ENCODE assay signal across 33 cellular contexts in genomic region chr9:131365546-131365945, GRCh38.
"Had no signal": no experiment of that assay in that cellular context is flagged by ENCODE, and none has a peak within 500 bp of the region (broad histone marks: within the 10 kb centered on the region; RNA-seq: fewer than 3 reads in every experiment).

No MANE protein-coding gene starts in this region.

- H3K4me1 Mint-ChIP-seq: central memory CD8-positive, alpha-beta T cell had no signal

- ATAC-seq: activated CD4-positive, CD25-positive, alpha-beta regulatory T cell treated with anti-CD3 and anti-CD28 coated beads, Interleukin-2, amount 50 U/mL, for 24 hours; activated CD8-positive, alpha-beta memory T cell treated with anti-CD3 and anti-CD28 coated beads, Interleukin-2, amount 10 ng/mL, durations not matched to agents 7 days and 5 days; activated CD8-positive, alpha-beta T cell treated with anti-CD3 and anti-CD28 coated beads, Interleukin-2, amount 10 ng/mL, durations not matched to agents 7 days and 5 days; effector memory CD8-positive, alpha-beta T cell; foreskin keratinocyte; gastrocnemius medialis; heart left ventricle; T-helper 17 cell had no signal

- DNase-seq: activated B cell treated with CpG ODN at 0.5 μM for 24 hours; activated CD4-positive, alpha-beta memory T cell treated with anti-CD3 and anti-CD28 coated beads for 36 hours; activated CD4-positive, alpha-beta T cell treated with anti-CD3 and anti-CD28 coated beads for 48 hours; activated CD8-positive, alpha-beta memory T cell treated with anti-CD3 and anti-CD28 coated beads, Interleukin-2, amount 10 ng/mL, durations not matched to agents 7 days and 5 days; activated CD8-positive, alpha-beta memory T cell treated with anti-CD3 and anti-CD28 coated beads, Interleukin-2, amount 50 U/mL, for 4 hours; activated CD8-positive, alpha-beta T cell treated with anti-CD3 and anti-CD28 coated beads, Interleukin-2, amount 10 ng/mL, durations not matched to agents 7 days and 5 days; activated effector memory CD4-positive, alpha-beta T cell treated with anti-CD3 and anti-CD28 coated beads, Interleukin-2, amount 50 U/mL, for 16 hours; activated naive CD4-positive, alpha-beta T cell treated with anti-CD3 and anti-CD28 coated beads, Interleukin-2, amount 10 ng/mL, durations not matched to agents 7 days and 5 days; activated naive CD8-positive, alpha-beta T cell treated with anti-CD3 and anti-CD28 coated beads, Interleukin-2, amount 10 ng/mL, durations not matched to agents 7 days and 5 days; activated T-cell treated with anti-CD3 and anti-CD28 coated beads, Interleukin-2, amount 50 U/mL, for 1 hour; activated T-cell treated with anti-CD3 and anti-CD28 coated beads, Interleukin-2, amount 50 U/mL, for 48 hours; amniotic stem cell; anterior cingulate cortex; brain microvascular endothelial cell; dermis blood vessel endothelial cell; effector CD4-positive, alpha-beta T cell; effector memory CD8-positive, alpha-beta T cell; erythroblast; foreskin keratinocyte; gastrocnemius medialis; glutamatergic neuron; T-helper 1 cell; T-helper 17 cell; T1000; WERI-Rb-1 had no signal

- H3K4me3 Mint-ChIP-seq: activated B cell treated with CpG ODN at 0.5 μM for 24 hours; activated CD4-positive, alpha-beta memory T cell treated with anti-CD3 and anti-CD28 coated beads for 36 hours; activated CD8-positive, alpha-beta memory T cell treated with anti-CD3 and anti-CD28 coated beads, Interleukin-2, amount 10 ng/mL, durations not matched to agents 7 days and 5 days; activated CD8-positive, alpha-beta T cell treated with anti-CD3 and anti-CD28 coated beads, Interleukin-2, amount 10 ng/mL, durations not matched to agents 7 days and 5 days; activated naive CD4-positive, alpha-beta T cell treated with anti-CD3 and anti-CD28 coated beads, Interleukin-2, amount 10 ng/mL, durations not matched to agents 7 days and 5 days; activated naive CD8-positive, alpha-beta T cell treated with anti-CD3 and anti-CD28 coated beads, Interleukin-2, amount 10 ng/mL, durations not matched to agents 7 days and 5 days; activated T-helper 1 cell treated with anti-CD3 and anti-CD28 coated beads, Interleukin-12 subunit alpha, Interleukin-12 subunit beta, Interleukin-2, Interleukin-4 antibody, amounts not matched to agents 30 ng/mL and 10 ng/mL and 1 ng/mL, durations not matched to agents 14 hours and 24 hours and 36 hours; central memory CD8-positive, alpha-beta T cell; effector memory CD8-positive, alpha-beta T cell; T-helper 17 cell; T-helper 2 cell treated with Interferon-gamma antibody and Interleukin-4, amounts not matched to agents 5 μg/mL and 100 μg/mL, for 36 hours had no signal

- H3K4me3 ChIP-seq: coronary artery, esophagus muscularis mucosa, gastrocnemius medialis, heart left ventricle had no signal

- H3K27ac ChIP-seq: brain microvascular endothelial cell, coronary artery, esophagus muscularis mucosa, foreskin keratinocyte, gastrocnemius medialis, heart left ventricle, WERI-Rb-1 had no signal

- H3K9me3 Mint-ChIP-seq: activated B cell treated with CpG ODN at 0.5 μM for 24 hours; activated CD4-positive, alpha-beta memory T cell treated with anti-CD3 and anti-CD28 coated beads for 36 hours; activated naive CD4-positive, alpha-beta T cell treated with anti-CD3 and anti-CD28 coated beads, Interleukin-2, amount 10 ng/mL, durations not matched to agents 7 days and 5 days; activated naive CD8-positive, alpha-beta T cell treated with anti-CD3 and anti-CD28 coated beads, Interleukin-2, amount 10 ng/mL, durations not matched to agents 7 days and 5 days; activated T-helper 1 cell treated with anti-CD3 and anti-CD28 coated beads, Interleukin-12 subunit alpha, Interleukin-12 subunit beta, Interleukin-2, Interleukin-4 antibody, amounts not matched to agents 30 ng/mL and 10 ng/mL and 1 ng/mL, durations not matched to agents 14 hours and 24 hours and 36 hours; activated T-helper 2 cell treated with anti-CD3 and anti-CD28 coated beads, Interferon-gamma antibody, Interleukin-2, Interleukin-4, amounts not matched to agents 10 μg/mL and 5 μg/mL and 100 μg/mL, durations not matched to agents 14 hours and 24 hours and 36 hours; central memory CD8-positive, alpha-beta T cell; effector memory CD8-positive, alpha-beta T cell; T-helper 2 cell treated with Interferon-gamma antibody and Interleukin-4, amounts not matched to agents 5 μg/mL and 100 μg/mL, for 36 hours had no signal

- H3K36me3 ChIP-seq: brain microvascular endothelial cell, esophagus muscularis mucosa, gastrocnemius medialis, heart left ventricle, WERI-Rb-1 had no signal

- H3K27me3 Mint-ChIP-seq: activated B cell treated with CpG ODN at 0.5 μM for 24 hours; activated CD4-positive, alpha-beta memory T cell treated with anti-CD3 and anti-CD28 coated beads for 36 hours; activated CD8-positive, alpha-beta memory T cell treated with anti-CD3 and anti-CD28 coated beads, Interleukin-2, amount 10 ng/mL, durations not matched to agents 7 days and 5 days; activated naive CD8-positive, alpha-beta T cell treated with anti-CD3 and anti-CD28 coated beads, Interleukin-2, amount 10 ng/mL, durations not matched to agents 7 days and 5 days; central memory CD8-positive, alpha-beta T cell; effector memory CD8-positive, alpha-beta T cell; T-helper 17 cell had no signal

- H3K36me3 Mint-ChIP-seq: activated CD4-positive, alpha-beta memory T cell treated with anti-CD3 and anti-CD28 coated beads for 36 hours; activated CD8-positive, alpha-beta memory T cell treated with anti-CD3 and anti-CD28 coated beads, Interleukin-2, amount 10 ng/mL, durations not matched to agents 7 days and 5 days; activated naive CD4-positive, alpha-beta T cell treated with anti-CD3 and anti-CD28 coated beads, Interleukin-2, amount 10 ng/mL, durations not matched to agents 7 days and 5 days; activated naive CD8-positive, alpha-beta T cell treated with anti-CD3 and anti-CD28 coated beads, Interleukin-2, amount 10 ng/mL, durations not matched to agents 7 days and 5 days had no signal

- H3K9me3 ChIP-seq: esophagus muscularis mucosa, gastrocnemius medialis, heart left ventricle had no signal

- H3K27me3 ChIP-seq: brain microvascular endothelial cell, esophagus muscularis mucosa, foreskin keratinocyte, gastrocnemius medialis, heart left ventricle had no signal

- H3K27ac Mint-ChIP-seq: activated B cell treated with CpG ODN at 0.5 μM for 24 hours; activated CD4-positive, alpha-beta memory T cell treated with anti-CD3 and anti-CD28 coated beads for 36 hours; activated CD8-positive, alpha-beta memory T cell treated with anti-CD3 and anti-CD28 coated beads, Interleukin-2, amount 10 ng/mL, durations not matched to agents 7 days and 5 days; activated CD8-positive, alpha-beta T cell treated with anti-CD3 and anti-CD28 coated beads, Interleukin-2, amount 10 ng/mL, durations not matched to agents 7 days and 5 days; activated naive CD4-positive, alpha-beta T cell treated with anti-CD3 and anti-CD28 coated beads, Interleukin-2, amount 10 ng/mL, durations not matched to agents 7 days and 5 days; activated naive CD8-positive, alpha-beta T cell treated with anti-CD3 and anti-CD28 coated beads, Interleukin-2, amount 10 ng/mL, durations not matched to agents 7 days and 5 days; activated T-helper 1 cell treated with anti-CD3 and anti-CD28 coated beads, Interleukin-12 subunit alpha, Interleukin-12 subunit beta, Interleukin-2, Interleukin-4 antibody, amounts not matched to agents 30 ng/mL and 10 ng/mL and 1 ng/mL, durations not matched to agents 14 hours and 24 hours and 36 hours; activated T-helper 2 cell treated with anti-CD3 and anti-CD28 coated beads, Interferon-gamma antibody, Interleukin-2, Interleukin-4, amounts not matched to agents 10 μg/mL and 5 μg/mL and 100 μg/mL, durations not matched to agents 14 hours and 24 hours and 36 hours; effector memory CD8-positive, alpha-beta T cell; T-helper 17 cell; T-helper 2 cell treated with Interferon-gamma antibody and Interleukin-4, amounts not matched to agents 5 μg/mL and 100 μg/mL, for 36 hours had no signal
